1 cellular context compared by ENCODE assay signal in genomic region chr1:113928950-113929749, GRCh38.
A peak's percentile ranks its signal among the peaks of the same experiment; 100 is the strongest.
TF ChIP-seq lines count a peak whose summit lies in the region.

Gene HIPK1, plus strand, starts transcription at chr1:113929324.

TF ChIP-seq in K562, 482 proteins besides CTCF, POLR2A, EP300 and RAD21 (continued from another document and continues in another):
- TF ChIP-seq SP1 (CRISPR knock-in tag; IDR thresholded peaks at IDR 0.05), result peak; percentile 93
- TF ChIP-seq ZNF184 (CRISPR knock-in tag; IDR thresholded peaks at IDR 0.05), result no peak
- TF ChIP-seq FOXP4 (CRISPR knock-in tag; IDR thresholded peaks at IDR 0.05; ENCODE audit: borderline replicate concordance), result peak; percentile 79
- peak; percentile 88 for TF ChIP-seq RBFOX2 (IDR thresholded peaks at IDR 0.05; ENCODE audit: low read depth, low read length)
- peak; percentile 74; the same call in 1 of the 2 replicates for TF ChIP-seq HDGF (IDR thresholded peaks at IDR 0.05)
- peak; percentile 77 for TF ChIP-seq ZBTB12 (CRISPR knock-in tag; IDR thresholded peaks at IDR 0.05)
- TF ChIP-seq SREBF2 (CRISPR knock-in tag; IDR thresholded peaks at IDR 0.05), result no peak
- TF ChIP-seq NFYB (IDR thresholded peaks at IDR 0.05; ENCODE audit: extremely low read depth, insufficient read length), result no peak
- TF ChIP-seq ZNF24 (IDR thresholded peaks at IDR 0.05), result 0 out of 2 replicates have a peak, but pooled peaks have one; percentile 3
- no peak for TF ChIP-seq TRIM24 (IDR thresholded peaks at IDR 0.05)
- peak; percentile 61; the same call in 1 of the 2 replicates for TF ChIP-seq MTA1 (IDR thresholded peaks at IDR 0.05; ENCODE audit: borderline replicate concordance)
- no peak for TF ChIP-seq ZNF551 (CRISPR knock-in tag; IDR thresholded peaks at IDR 0.05)
- no peak for TF ChIP-seq ZNF75A (CRISPR knock-in tag; IDR thresholded peaks at IDR 0.05)
- no peak for TF ChIP-seq NFIX (CRISPR knock-in tag; IDR thresholded peaks at IDR 0.05; ENCODE audit: low read depth)
- 0 out of 2 replicates have a peak, but pooled peaks have one; percentile 7 for TF ChIP-seq SMC3 (conservative IDR thresholded peaks at IDR 0.05; ENCODE audit: insufficient read depth, low read depth, low read length)
- TF ChIP-seq TBP (optimal IDR thresholded peaks at IDR 0.05; ENCODE audit: low read depth, low read length), result peak; percentile 55
- TF ChIP-seq HBP1 (CRISPR knock-in tag; IDR thresholded peaks at IDR 0.05), result peak; percentile 90
- no peak for TF ChIP-seq POLR3A (IDR thresholded peaks at IDR 0.05; ENCODE audit: borderline replicate concordance, extremely low read depth, insufficient read depth, insufficient read length)
- no peak for TF ChIP-seq ZNF146 (CRISPR knock-in tag; IDR thresholded peaks at IDR 0.05; ENCODE audit: unreplicated experiment)
- no peak for TF ChIP-seq NFXL1 (CRISPR knock-in tag; IDR thresholded peaks at IDR 0.05)
- no peak for TF ChIP-seq NUFIP1 (IDR thresholded peaks at IDR 0.05; ENCODE audit: partially characterized antibody)
- no peak for TF ChIP-seq WHSC1 (IDR thresholded peaks at IDR 0.05; ENCODE audit: low read length)
- TF ChIP-seq PREB (CRISPR knock-in tag; IDR thresholded peaks at IDR 0.05), result no peak
- TF ChIP-seq SIN3B (IDR thresholded peaks at IDR 0.05; ENCODE audit: low read depth), result peak; percentile 82
- TF ChIP-seq MTF1 (CRISPR knock-in tag; IDR thresholded peaks at IDR 0.05; ENCODE audit: borderline replicate concordance), result no peak
- TF ChIP-seq MCM3 (IDR thresholded peaks at IDR 0.05), result no peak
- TF ChIP-seq LARP7 (IDR thresholded peaks at IDR 0.05), result no peak
- TF ChIP-seq HLTF (IDR thresholded peaks at IDR 0.05), result no peak; the same call in 1 of the 2 replicates
- no peak for TF ChIP-seq SRSF9 (IDR thresholded peaks at IDR 0.05; ENCODE audit: borderline replicate concordance, low read depth, low read length)
- peak; percentile 65 for TF ChIP-seq JUN (IDR thresholded peaks at IDR 0.05; ENCODE audit: borderline replicate concordance, low read depth, low read length)
- TF ChIP-seq JUN (CRISPR knock-in tag; IDR thresholded peaks at IDR 0.05; ENCODE audit: borderline replicate concordance), result no peak; the same call in 1 of the 2 replicates
- peak; percentile 67 for TF ChIP-seq RBBP5 (IDR thresholded peaks at IDR 0.05; ENCODE audit: borderline replicate concordance, insufficient read depth, low read length, poor library complexity, severe bottlenecking)
- TF ChIP-seq ZNF263 (CRISPR knock-in tag; IDR thresholded peaks at IDR 0.05; ENCODE audit: borderline replicate concordance), result peak; percentile 48; the same call in 1 of the 2 replicates
- TF ChIP-seq YBX1 (IDR thresholded peaks at IDR 0.05), result no peak
- peak; percentile 96 for TF ChIP-seq ETS1 (conservative IDR thresholded peaks at IDR 0.05; ENCODE audit: control insufficient read depth, low read depth, low read length)
- peak; percentile 87 for TF ChIP-seq PCBP1 (IDR thresholded peaks at IDR 0.05; ENCODE audit: low read depth, low read length, poor library complexity, severe bottlenecking)
- peak; percentile 96 for TF ChIP-seq PRDM10 (IDR thresholded peaks at IDR 0.05; ENCODE audit: partially characterized antibody)
- no peak for TF ChIP-seq NCOR1 (IDR thresholded peaks at IDR 0.05)
- TF ChIP-seq BRD9 (IDR thresholded peaks at IDR 0.05; ENCODE audit: low read depth, partially characterized antibody), result peak; percentile 78
- no peak for TF ChIP-seq RBM34 (IDR thresholded peaks at IDR 0.05; ENCODE audit: borderline replicate concordance, insufficient read depth, low read length)
- TF ChIP-seq TCF15 (CRISPR knock-in tag; IDR thresholded peaks at IDR 0.05), result no peak
- peak; percentile 55; the same call in 1 of the 2 replicates for TF ChIP-seq DPF2 (IDR thresholded peaks at IDR 0.05)
- TF ChIP-seq TBL1XR1 (IDR thresholded peaks at IDR 0.05; ENCODE audit: low read length in 2 of 2), result peak; percentile 31 to 62; a peak in 3 of 4 replicates
- no peak for TF ChIP-seq CBX2 (IDR thresholded peaks at IDR 0.05; ENCODE audit: insufficient read depth, low read length, poor library complexity, severe bottlenecking)
- TF ChIP-seq SMAD4 (CRISPR knock-in tag; conservative IDR thresholded peaks at IDR 0.05), result peak; percentile 61
- no peak for TF ChIP-seq ZNF512 (tag; IDR thresholded peaks at IDR 0.05)
- TF ChIP-seq HMG20A (CRISPR knock-in tag; conservative IDR thresholded peaks at IDR 0.05), result no peak
- TF ChIP-seq RCOR1 (IDR thresholded peaks at IDR 0.05; ENCODE audit: borderline replicate concordance in 1 of 2, low read depth in 2 of 2, low read length in 2 of 2), result peak; percentile 34 to 35; a peak in 2 of 4 replicates
- TF ChIP-seq ZNF41 (CRISPR knock-in tag; conservative IDR thresholded peaks at IDR 0.05), result no peak
- TF ChIP-seq E2F1 (CRISPR knock-in tag; IDR thresholded peaks at IDR 0.05), result peak; percentile 90
- no peak for TF ChIP-seq XRCC3 (IDR thresholded peaks at IDR 0.05)
- no peak; the same call in 1 of the 2 replicates for TF ChIP-seq MIER1 (IDR thresholded peaks at IDR 0.05; ENCODE audit: low read depth)
- no peak for TF ChIP-seq ZNF583 (CRISPR knock-in tag; IDR thresholded peaks at IDR 0.05)
- no peak for TF ChIP-seq MLX (CRISPR knock-in tag; conservative IDR thresholded peaks at IDR 0.05)
- TF ChIP-seq ETV5 (CRISPR knock-in tag; IDR thresholded peaks at IDR 0.05; ENCODE audit: low read depth), result peak; percentile 94
- peak; percentile 98 for TF ChIP-seq ELF4 (CRISPR knock-in tag; IDR thresholded peaks at IDR 0.05)
- peak; percentile 100 for TF ChIP-seq ZNF232 (CRISPR knock-in tag; IDR thresholded peaks at IDR 0.05)
